1 cellular context compared by ENCODE assay signal in the genomic region with DNA sequence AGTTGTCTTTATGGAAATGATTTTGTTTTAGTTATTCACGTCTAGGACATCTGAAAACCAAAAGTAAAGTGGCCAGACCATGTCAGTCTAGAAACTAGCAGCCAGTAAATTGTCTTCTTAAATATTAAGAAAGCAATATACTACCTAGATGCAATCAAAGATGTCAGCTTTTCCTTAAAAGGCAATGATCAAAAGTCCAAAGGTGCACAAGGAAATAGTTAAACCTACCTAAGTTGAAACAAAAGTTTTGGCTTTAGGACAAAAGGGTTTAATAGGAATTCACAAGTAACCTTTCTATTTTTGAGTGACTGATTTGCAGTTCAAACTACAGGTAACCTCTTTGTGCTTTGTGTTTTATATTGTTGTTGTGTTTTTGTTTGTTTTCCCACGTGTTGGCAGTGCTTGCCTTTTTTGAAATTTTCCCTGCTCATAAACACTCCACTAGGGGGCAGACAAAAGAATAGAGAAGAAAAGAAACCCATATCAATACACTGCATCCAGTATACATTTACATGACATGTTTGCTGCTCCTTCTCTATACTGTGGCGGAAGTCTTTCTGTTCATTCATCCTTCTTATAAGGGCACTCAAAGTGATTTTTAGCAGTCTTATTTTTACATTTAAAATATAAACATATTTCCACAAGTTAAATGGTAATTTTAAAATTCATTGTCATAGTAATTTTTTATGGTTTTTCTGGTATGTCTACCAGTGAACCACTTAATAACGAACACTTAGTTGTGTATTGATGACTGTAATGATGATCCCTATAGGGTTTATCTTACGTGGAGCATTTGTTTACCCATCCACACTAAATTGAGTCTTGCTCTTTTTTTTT.
A peak's percentile ranks its signal among the peaks of the same experiment; 100 is the strongest.
TF ChIP-seq lines count a peak whose summit lies in the region.

No MANE protein-coding gene starts in this region.

TF ChIP-seq in H1, 55 proteins besides CTCF, POLR2A, EP300 and RAD21 (continued from another document):
- no peak for TF ChIP-seq SP2 (IDR thresholded peaks at IDR 0.05; ENCODE audit: low read length)
- no peak for TF ChIP-seq POU5F1 (IDR thresholded peaks at IDR 0.05; ENCODE audit: low read depth, low read length)
- no peak for TF ChIP-seq CHD1 (IDR thresholded peaks at IDR 0.05; ENCODE audit: low read depth, low read length)
- no peak for TF ChIP-seq TEAD4 (IDR thresholded peaks at IDR 0.05; ENCODE audit: low read depth, low read length)
- TF ChIP-seq MAX (IDR thresholded peaks at IDR 0.05): peak; percentile 67
- TF ChIP-seq RXRA (IDR thresholded peaks at IDR 0.05; ENCODE audit: insufficient read depth, low read depth, low read length): no peak
- no peak for TF ChIP-seq NANOG (IDR thresholded peaks at IDR 0.05; ENCODE audit: insufficient read depth, low read depth, low read length, poor library complexity, severe bottlenecking)
- no peak for TF ChIP-seq SP4 (IDR thresholded peaks at IDR 0.05; ENCODE audit: low read length)
- TF ChIP-seq ZNF274 (IDR thresholded peaks at IDR 0.05; ENCODE audit: borderline replicate concordance, extremely low read depth, low read length): no peak
- no peak for TF ChIP-seq SIN3A (conservative IDR thresholded peaks at IDR 0.05 in 1 of 2, IDR thresholded peaks at IDR 0.05 in 1 of 2; ENCODE audit: low read depth in 1 of 2, low read length in 2 of 2)
- no peak for TF ChIP-seq RBBP5 (IDR thresholded peaks at IDR 0.05; ENCODE audit: borderline replicate concordance, low read depth, low read length)
- TF ChIP-seq BCL11A (IDR thresholded peaks at IDR 0.05; ENCODE audit: low read depth in 2 of 2, low read length in 2 of 2): no peak
- TF ChIP-seq CHD7 (IDR thresholded peaks at IDR 0.05; ENCODE audit: insufficient replicate concordance, low read length): peak; percentile 53
- TF ChIP-seq GABPA (IDR thresholded peaks at IDR 0.05; ENCODE audit: borderline replicate concordance, insufficient read depth, low read length): no peak
- no peak for TF ChIP-seq SUZ12 (IDR thresholded peaks at IDR 0.05; ENCODE audit: low read length)
- TF ChIP-seq RFX5 (IDR thresholded peaks at IDR 0.05; ENCODE audit: borderline replicate concordance, low read depth, low read length): no peak
- TF ChIP-seq HDAC2 (IDR thresholded peaks at IDR 0.05; ENCODE audit: borderline replicate concordance in 1 of 2, low read depth in 2 of 2, low read length in 2 of 2): peak in 1 of 2 experiments; percentile 85; a peak in 1 of 4 replicates
- TF ChIP-seq SIRT6 (IDR thresholded peaks at IDR 0.05; ENCODE audit: low read length): no peak
- TF ChIP-seq CREB1 (IDR thresholded peaks at IDR 0.05): no peak
- TF ChIP-seq KDM4A (IDR thresholded peaks at IDR 0.05; ENCODE audit: low read depth, low read length, severe bottlenecking): no peak
- TF ChIP-seq YY1 (IDR thresholded peaks at IDR 0.05; ENCODE audit: low read depth, low read length): no peak
- TF ChIP-seq EGR1 (IDR thresholded peaks at IDR 0.05; ENCODE audit: borderline replicate concordance, low read depth, low read length): no peak
- no peak for TF ChIP-seq CTBP2 (IDR thresholded peaks at IDR 0.05; ENCODE audit: borderline replicate concordance, insufficient read depth, insufficient read length, low read length)
- no peak for TF ChIP-seq TAF7 (optimal IDR thresholded peaks at IDR 0.05; ENCODE audit: borderline replicate concordance, low read depth, low read length)
- TF ChIP-seq BACH1 (IDR thresholded peaks at IDR 0.05; ENCODE audit: low read length): peak; percentile 31; the same call in 1 of the 2 replicates
